23 cellular contexts compared by ENCODE assay signal in the genomic region with DNA sequence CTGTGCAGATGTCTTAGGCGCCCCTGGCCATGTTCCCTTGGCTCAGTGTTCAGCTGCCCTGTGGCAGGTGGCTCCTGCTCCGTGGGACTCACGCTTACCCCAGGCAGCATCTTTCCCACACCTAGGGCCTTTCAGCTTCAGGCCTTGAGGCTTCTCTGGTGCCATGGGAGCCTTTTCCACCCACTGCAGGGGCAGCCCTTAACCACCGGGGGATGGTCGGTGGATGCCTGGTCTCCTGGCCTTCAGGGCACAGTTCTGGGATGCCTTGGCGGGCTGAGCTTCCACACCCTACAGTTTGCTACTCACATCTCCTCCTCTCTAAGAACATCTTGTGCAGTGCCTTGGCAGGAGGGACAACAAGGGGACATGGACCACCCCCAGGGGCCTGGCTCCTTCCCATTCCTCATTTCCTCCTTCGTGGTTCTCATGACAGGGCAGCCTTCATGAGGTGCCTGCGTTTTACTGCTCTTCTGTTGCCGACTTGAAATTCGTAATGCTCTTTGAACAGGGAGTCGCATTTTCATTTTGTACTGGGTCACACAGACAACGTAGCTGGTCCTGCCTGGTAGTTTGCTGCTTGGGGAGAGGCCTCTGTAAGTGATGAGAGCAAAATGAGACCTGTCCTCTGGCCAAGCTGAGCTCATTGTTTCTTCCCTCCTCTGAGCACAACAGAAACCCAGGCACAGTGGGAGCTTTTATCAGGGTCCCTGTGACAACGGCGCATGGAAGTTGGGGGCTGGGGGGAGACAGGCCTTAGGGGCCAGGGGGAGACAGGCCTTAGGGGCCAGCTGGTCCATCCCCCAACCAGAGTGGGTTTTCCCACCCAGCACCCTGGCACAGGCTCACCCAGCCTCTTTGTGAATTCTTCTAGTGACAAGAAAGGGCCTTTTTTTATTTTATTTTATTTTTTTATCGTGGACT.
A peak's percentile ranks its signal among the peaks of the same experiment; 100 is the strongest.
DNase-seq lines count a peak whose midpoint lies in the region; ATAC-seq and TF ChIP-seq lines count a peak whose summit lies in the region.
"Had no signal": no experiment of that assay in that cellular context is flagged by ENCODE, and none has a peak within 500 bp of the region (broad histone marks: within the 10 kb centered on the region; RNA-seq: fewer than 3 reads in every experiment).

No MANE protein-coding gene starts in this region.

- no peaks in the 10 kb centered on the region for H3K79me2 ChIP-seq in osteoblast (ENCODE audit: insufficient read depth, low read length)

- POLR2A ChIA-PET in WTC11 (lab: Charles Lee): interaction anchor here (0.5 kb wide), 1 partner anchor 700 kb away, joined by 5 read pairs; no protein-coding TSS in a partner anchor

- H3K27me3 Mint-ChIP-seq in WTC11 (ENCODE audit: low read depth): no peaks in the 10 kb centered on the region
- no peaks in the 10 kb centered on the region for H3K27me3 Mint-ChIP-seq in osteocyte (ENCODE audit: unreplicated experiment)
- H3K27me3 Mint-ChIP-seq: activated B cell treated with CpG ODN at 0.5 μM for 24 hours had no signal

- H3K4me1 ChIP-seq in osteoblast (ENCODE audit: insufficient read depth, low read length): peaks cover 18% of the 10 kb centered on the region

- DNase-seq in NCI-H2171 treated with DMSO at 0.1 percent for 48 hours (lab: John Stamatoyannopoulos, UW) (peak; percentile 48), NCI-H2171 (lab: John Stamatoyannopoulos, UW) (no peak), WTC11 (ENCODE audit: low spot score) (no peak), head of caudate nucleus (peak; percentile 30 to 91 (median 78)), osteocyte (ENCODE audit: extremely low spot score, unreplicated experiment) (no peak), osteoblast (ENCODE audit: insufficient read length, low spot score, missing footprints) (no peak)
- DNase-seq in effector CD8-positive, alpha-beta T cell (lab: John Stamatoyannopoulos, UW): no peak
- DNase-seq: activated B cell treated with CpG ODN at 0.5 μM for 24 hours; activated CD8-positive, alpha-beta memory T cell treated with anti-CD3 and anti-CD28 coated beads for 24 hours; aorta; KBM-7; NCI-H2029; NCI-H526; PC-9; transverse colon had no signal

- peak; percentile 45; the same call in 1 of the 2 replicates for ATAC-seq in WTC11
- no peak for ATAC-seq in HG02981 (IDR thresholded peaks at IDR 0.05; ENCODE audit: unreplicated experiment)
- ATAC-seq: natural killer cell treated with Interleukin-12 subunit alpha and Interleukin-12 subunit beta and Interleukin-15 and Interleukin-18, amount 100 ng/mL, for 72 hours had no signal

- no peak overlapping the region for H3K27ac ChIP-seq in osteoblast (ENCODE audit: low read depth, low read length)
- H3K27ac ChIP-seq: transverse colon had no signal

- H3K4me3 ChIP-seq in osteoblast (ENCODE audit: insufficient read depth, low read length): no peak overlapping the region
- H3K4me3 ChIP-seq: HAP-1, lung, PC-9, SJCRH30, transverse colon had no signal

- H3K27me3 ChIP-seq in osteoblast (ENCODE audit: insufficient read depth, low read length): no peaks in the 10 kb centered on the region
- H3K27me3 ChIP-seq: SJCRH30, transverse colon had no signal

- H3K4me3 Mint-ChIP-seq in WTC11: no peak overlapping the region
- no peak overlapping the region for H3K4me3 Mint-ChIP-seq in osteocyte (ENCODE audit: unreplicated experiment)
- H3K4me3 Mint-ChIP-seq: activated B cell treated with CpG ODN at 0.5 μM for 24 hours; CD14-positive monocyte; natural killer cell treated with Interleukin-12 subunit alpha and Interleukin-12 subunit beta and Interleukin-15 and Interleukin-18, amount 100 ng/mL, for 72 hours; stimulated activated effector memory CD8-positive, alpha-beta T cell treated with anti-CD3 and anti-CD28 coated beads, Interleukin-12 subunit alpha, Interleukin-12 subunit beta, amount 100 ng/mL, for 72 hours had no signal

- no peak for TF ChIP-seq CTCF in WTC11 (IDR thresholded peaks at IDR 0.05)
- no peak for TF ChIP-seq CTCF in osteocyte (IDR thresholded peaks at IDR 0.05)
- no peak for TF ChIP-seq CTCF in osteoblast (IDR thresholded peaks at IDR 0.05; ENCODE audit: extremely low read depth, low read depth, low read length)

- peaks cover 14% of the 10 kb centered on the region for H3K4me1 Mint-ChIP-seq in WTC11
- H3K4me1 Mint-ChIP-seq in osteocyte (ENCODE audit: unreplicated experiment): peaks cover 56% of the 10 kb centered on the region

- H3K9me3 ChIP-seq in osteoblast (ENCODE audit: low read depth, low read length): no peaks in the 10 kb centered on the region
- H3K9me3 ChIP-seq: HAP-1, SJCRH30, transverse colon had no signal

- intact Hi-C loops in head of caudate nucleus (cut with DNase I): loop anchor here (2.0 kb wide), 1 partner anchor 93 kb away; the partner anchor contains the start of gene LPGAT1

- H3K36me3 Mint-ChIP-seq in WTC11 (no peaks in the 10 kb centered on the region), osteocyte (ENCODE audit: unreplicated experiment) (no peaks in the 10 kb centered on the region)
- H3K36me3 Mint-ChIP-seq: CD14-positive monocyte; natural killer cell treated with Interleukin-12 subunit alpha and Interleukin-12 subunit beta and Interleukin-15 and Interleukin-18, amount 100 ng/mL, for 72 hours; stimulated activated effector memory CD8-positive, alpha-beta T cell treated with anti-CD3 and anti-CD28 coated beads, Interleukin-12 subunit alpha, Interleukin-12 subunit beta, amount 100 ng/mL, for 72 hours had no signal

- H2AFZ ChIP-seq in osteoblast (ENCODE audit: low read length): no peak overlapping the region
- H2AFZ ChIP-seq: PC-9 had no signal

- no peaks in the 10 kb centered on the region for H3K36me3 ChIP-seq in osteoblast (ENCODE audit: insufficient read depth, low read length)
- H3K36me3 ChIP-seq: HAP-1, SJCRH30, transverse colon had no signal

- H3K4me2 ChIP-seq in osteoblast (ENCODE audit: insufficient read depth, low read length): no peak overlapping the region

- H3K27ac Mint-ChIP-seq in WTC11 (no peak overlapping the region), osteocyte (ENCODE audit: unreplicated experiment) (peak overlapping the region; percentile 78)
- H3K27ac Mint-ChIP-seq: activated B cell treated with CpG ODN at 0.5 μM for 24 hours; activated T-helper 2 cell treated with anti-CD3 and anti-CD28 coated beads, Interferon-gamma antibody, Interleukin-2, Interleukin-4, amounts not matched to agents 10 μg/mL and 5 μg/mL and 100 μg/mL, durations not matched to agents 14 hours and 24 hours and 36 hours; natural killer cell treated with Interleukin-12 subunit alpha and Interleukin-12 subunit beta and Interleukin-15 and Interleukin-18, amount 100 ng/mL, for 72 hours had no signal

- H4K20me1 ChIP-seq in osteoblast (ENCODE audit: insufficient read depth, low read length): no peaks in the 10 kb centered on the region

- CTCF ChIA-PET in WTC11 (lab: Charles Lee): interaction anchor here (1.0 to 1.1 kb wide), 2 partner anchors 38 to 298 kb away, joined by 3 to 5 read pairs; partner anchors contain the start of genes DTL and INTS7

- H3K9me3 Mint-ChIP-seq in WTC11 (no peaks in the 10 kb centered on the region), osteocyte (ENCODE audit: unreplicated experiment) (no peaks in the 10 kb centered on the region)
- H3K9me3 Mint-ChIP-seq: activated B cell treated with CpG ODN at 0.5 μM for 24 hours; activated T-helper 2 cell treated with anti-CD3 and anti-CD28 coated beads, Interferon-gamma antibody, Interleukin-2, Interleukin-4, amounts not matched to agents 10 μg/mL and 5 μg/mL and 100 μg/mL, durations not matched to agents 14 hours and 24 hours and 36 hours; CD14-positive monocyte; natural killer cell treated with Interleukin-12 subunit alpha and Interleukin-12 subunit beta and Interleukin-15 and Interleukin-18, amount 100 ng/mL, for 72 hours; stimulated activated effector memory CD8-positive, alpha-beta T cell treated with anti-CD3 and anti-CD28 coated beads, Interleukin-12 subunit alpha, Interleukin-12 subunit beta, amount 100 ng/mL, for 72 hours had no signal

TF ChIP-seq in WTC11, 78 proteins besides CTCF, POLR2A, EP300 and RAD21 (continues in another document):
- no peak for TF ChIP-seq SP1 (CRISPR knock-in tag; conservative IDR thresholded peaks at IDR 0.05)
- no peak for TF ChIP-seq ZBTB43 (CRISPR knock-in tag; IDR thresholded peaks at IDR 0.05)
- TF ChIP-seq GABPB1 (CRISPR knock-in tag; IDR thresholded peaks at IDR 0.05): no peak
- no peak for TF ChIP-seq IRF1 (CRISPR knock-in tag; IDR thresholded peaks at IDR 0.05)
- TF ChIP-seq, protein P1, sequence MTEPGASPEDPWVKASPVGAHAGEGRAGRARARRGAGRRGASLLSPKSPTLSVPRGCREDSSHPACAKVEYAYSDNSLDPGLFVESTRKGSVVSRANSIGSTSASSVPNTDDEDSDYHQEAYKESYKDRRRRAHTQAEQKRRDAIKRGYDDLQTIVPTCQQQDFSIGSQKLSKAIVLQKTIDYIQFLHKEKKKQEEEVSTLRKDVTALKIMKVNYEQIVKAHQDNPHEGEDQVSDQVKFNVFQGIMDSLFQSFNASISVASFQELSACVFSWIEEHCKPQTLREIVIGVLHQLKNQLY (CRISPR knock-in tag; IDR thresholded peaks at IDR 0.05): no peak
- TF ChIP-seq GTF2I (CRISPR knock-in tag; conservative IDR thresholded peaks at IDR 0.05): no peak

Comparison
In these comparisons a context has a peak if more than half of its experiments do, and no peak if none do; other contexts are left out.
1. DNase-seq: peak in NCI-H2171 treated with DMSO at 0.1 percent for 48 hours (single experiment) and head of caudate nucleus (42 of 42); none in NCI-H2171 (single experiment), WTC11 (single experiment), osteocyte (single experiment), osteoblast (single experiment) and effector CD8-positive, alpha-beta T cell (single experiment).